In the genomic region with DNA sequence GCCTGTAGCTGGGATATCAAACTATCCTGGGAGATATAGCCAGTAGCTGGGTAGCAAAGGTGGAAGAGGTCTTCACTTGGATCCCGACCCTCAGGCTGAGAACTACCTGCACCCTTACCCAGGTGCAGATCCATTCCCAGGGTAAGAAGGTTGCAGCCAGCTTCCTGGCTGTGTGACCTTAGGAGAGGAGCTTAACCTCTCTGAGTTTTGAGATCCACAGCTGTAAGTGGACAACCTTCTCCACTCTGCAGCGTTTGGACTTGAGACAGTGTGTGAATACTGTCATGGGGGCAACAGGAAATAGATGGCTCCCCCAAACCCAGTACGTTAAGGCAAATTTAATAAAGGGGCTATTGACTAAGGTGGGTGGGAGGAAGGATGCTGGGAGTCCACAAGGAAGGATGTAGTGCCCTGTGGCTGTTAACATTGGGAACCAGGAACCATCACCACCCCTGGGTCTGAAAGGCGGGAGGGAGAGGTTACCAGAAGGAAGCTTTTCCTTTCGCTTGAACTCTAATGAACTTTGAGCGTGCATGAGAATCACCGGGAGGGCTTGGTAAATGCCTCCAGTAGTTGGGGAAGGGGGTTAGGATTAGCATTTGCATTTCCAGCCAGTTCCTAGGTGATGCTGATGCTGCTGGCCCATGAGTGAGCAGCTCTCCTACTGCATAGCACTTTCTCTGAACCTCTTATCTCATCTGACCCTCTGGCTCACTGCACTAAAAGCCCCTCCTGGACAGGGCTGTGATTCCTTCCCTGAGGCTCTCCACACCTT, we compare ENCODE assay signal across 3 cellular contexts.
TF ChIP-seq lines count a peak whose summit lies in the region.

No MANE protein-coding gene starts in this region.

TF ChIP-seq in SK-N-SH, 30 proteins besides CTCF, POLR2A, EP300 and RAD21 (continued from another document):
- TF ChIP-seq RCOR1 (IDR thresholded peaks at IDR 0.05; ENCODE audit: low read length): no peak

TF ChIP-seq in SK-N-SH treated with all-trans-retinoic acid at 6 μM for 48 hours, 23 proteins besides CTCF, POLR2A, EP300 and RAD21 (continued from another document):
- TF ChIP-seq, protein P1, sequence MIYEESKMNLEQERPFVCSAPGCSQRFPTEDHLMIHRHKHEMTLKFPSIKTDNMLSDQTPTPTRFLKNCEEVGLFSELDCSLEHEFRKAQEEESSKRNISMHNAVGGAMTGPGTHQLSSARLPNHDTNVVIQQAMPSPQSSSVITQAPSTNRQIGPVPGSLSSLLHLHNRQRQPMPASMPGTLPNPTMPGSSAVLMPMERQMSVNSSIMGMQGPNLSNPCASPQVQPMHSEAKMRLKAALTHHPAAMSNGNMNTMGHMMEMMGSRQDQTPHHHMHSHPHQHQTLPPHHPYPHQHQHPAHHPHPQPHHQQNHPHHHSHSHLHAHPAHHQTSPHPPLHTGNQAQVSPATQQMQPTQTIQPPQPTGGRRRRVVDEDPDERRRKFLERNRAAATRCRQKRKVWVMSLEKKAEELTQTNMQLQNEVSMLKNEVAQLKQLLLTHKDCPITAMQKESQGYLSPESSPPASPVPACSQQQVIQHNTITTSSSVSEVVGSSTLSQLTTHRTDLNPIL (CRISPR knock-in tag; IDR thresholded peaks at IDR 0.05; ENCODE audit: low read depth): no peak
- TF ChIP-seq RARB (CRISPR knock-in tag; IDR thresholded peaks at IDR 0.05): no peak
- TF ChIP-seq ISL1 (CRISPR knock-in tag; IDR thresholded peaks at IDR 0.05): no peak
- no peak for TF ChIP-seq ARNTL (CRISPR knock-in tag; IDR thresholded peaks at IDR 0.05; ENCODE audit: borderline replicate concordance, low read depth)
- no peak for TF ChIP-seq ZNF565 (CRISPR knock-in tag; conservative IDR thresholded peaks at IDR 0.05; ENCODE audit: low read depth)

TF ChIP-seq in HEK293, 187 proteins besides CTCF, POLR2A, EP300 and RAD21:
- TF ChIP-seq ZNF112 (tag by site-specific recombination; IDR thresholded peaks at IDR 0.05) (no peak), ZNF768 (tag by site-specific recombination; IDR thresholded peaks at IDR 0.05) (peak; percentile 59; the same call in 1 of the 2 replicates)
